1 cellular context compared by ENCODE assay signal in genomic region chr6:26028753-26029569, GRCh38.
TF ChIP-seq lines count a peak whose summit lies in the region.

No MANE protein-coding gene starts in this region.

TF ChIP-seq in H1, 55 proteins besides CTCF, POLR2A, EP300 and RAD21:
- TF ChIP-seq POLR2AphosphoS5 (IDR thresholded peaks at IDR 0.05; ENCODE audit: low read depth, low read length) = peak; percentile 93
- TF ChIP-seq TBP (IDR thresholded peaks at IDR 0.05; ENCODE audit: low read depth, low read length) = peak; percentile 64; the same call in 1 of the 2 replicates
- no peak for TF ChIP-seq POU5F1 (IDR thresholded peaks at IDR 0.05; ENCODE audit: low read depth, low read length)
- TF ChIP-seq TAF7 (optimal IDR thresholded peaks at IDR 0.05; ENCODE audit: borderline replicate concordance, low read depth, low read length) = no peak
- peak; percentile 53; the same call in 1 of the 2 replicates for TF ChIP-seq SP1 (IDR thresholded peaks at IDR 0.05; ENCODE audit: low read depth, low read length)
- TF ChIP-seq BCL11A (IDR thresholded peaks at IDR 0.05; ENCODE audit: low read depth in 2 of 2, low read length in 2 of 2) = no peak
- peak; percentile 62; the same call in 1 of the 2 replicates for TF ChIP-seq TAF1 (IDR thresholded peaks at IDR 0.05; ENCODE audit: low read depth, low read length)
TF ChIP-seq in H1: peak in this region for 4.
